Comparison of ENCODE assay signal across 8 cellular contexts in the genomic region with DNA sequence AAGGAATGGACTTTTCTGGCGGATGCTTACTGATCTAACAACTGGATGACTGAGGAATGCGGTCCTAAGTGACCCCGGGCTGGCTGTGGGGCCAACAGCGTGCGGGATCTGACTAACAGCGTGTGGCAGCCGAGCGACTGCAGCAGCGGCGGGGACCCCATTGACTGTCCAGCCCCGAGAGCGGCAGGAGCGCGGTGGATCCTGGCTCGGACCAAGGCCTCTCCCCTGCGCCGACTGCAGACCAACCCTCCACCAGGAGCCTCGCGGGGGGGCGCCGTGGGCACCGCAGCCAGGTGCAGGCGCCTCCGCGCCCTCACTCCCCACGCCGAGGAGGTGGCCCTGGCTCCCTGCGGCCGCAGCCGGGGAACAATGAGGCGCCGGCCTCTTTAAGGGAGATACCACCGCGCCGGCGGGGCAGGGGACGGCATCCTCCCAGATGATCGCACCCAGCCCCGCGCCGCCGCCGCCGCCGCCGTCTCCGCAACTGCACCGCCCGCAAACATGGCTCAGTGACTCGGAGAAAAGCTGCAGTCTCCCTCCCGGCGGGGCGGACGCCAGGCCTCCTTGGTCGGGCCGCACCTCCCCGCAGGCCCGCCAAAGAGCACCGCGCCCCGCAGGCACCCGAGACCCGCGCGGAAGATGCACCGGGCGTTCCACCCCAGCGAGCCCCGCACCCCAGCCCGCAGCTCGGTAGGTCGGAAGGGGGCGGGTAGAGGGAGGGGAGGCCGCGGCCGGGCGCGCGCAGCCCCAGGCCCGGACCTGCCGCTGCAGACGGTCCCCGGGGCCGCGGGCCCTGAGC. TPM values are rescaled to one million over a fixed set of nuclear protein-coding genes. Genes with fewer than 3 reads are reported as not detected.
DNase-seq lines count a peak whose midpoint lies in the region; ATAC-seq, FAIRE-seq and TF ChIP-seq lines count a peak whose summit lies in the region.

No MANE protein-coding gene starts in this region.

- DNase-seq in A673 (ENCODE audit: low spot score) (peak; percentile 82), NCI-H2227 treated with DMSO at 0.1 percent for 48 hours (lab: John Stamatoyannopoulos, UW) (peak; percentile 72), HepG2 (ENCODE audit: low spot score) (peak; percentile 48)
- peak; percentile 52 to 70 for DNase-seq in activated CD4-positive, alpha-beta T cell treated with anti-CD3 and anti-CD28 coated beads for 4 hours
- peak; percentile 74 for DNase-seq in stimulated activated CD4-positive, alpha-beta T cell treated with anti-CD3 and anti-CD28 coated beads, Interleukin-4, amount 100 ng/mL, for 1 hour

- no peaks in the 10 kb centered on the region for H4K20me1 ChIP-seq in HepG2 (ENCODE audit: insufficient read depth, low read length)

- H3K27me3 ChIP-seq in A673 (replicated peaks; ENCODE audit: insufficient read depth, low read depth, low read length, poor library complexity), result no peaks in the 10 kb centered on the region
- no peaks in the 10 kb centered on the region; a peak in 1 of 5 replicates for H3K27me3 ChIP-seq in HepG2 (ENCODE audit: control insufficient read depth in 1 of 2, insufficient read depth in 2 of 2, low read length in 2 of 2)

- FAIRE-seq in HepG2 (lab: Jason Lieb, UNC), result no peak

- H3K4me1 ChIP-seq in A673 (ENCODE audit: insufficient read depth, low read length, poor library complexity, severe bottlenecking), result peaks cover 9% of the 10 kb centered on the region
- H3K4me1 ChIP-seq in HepG2 (ENCODE audit: insufficient read depth, low read length), result peaks cover 32% of the 10 kb centered on the region

- ATAC-seq in HG03039 (IDR thresholded peaks at IDR 0.05; ENCODE audit: unreplicated experiment) (peak; percentile 32), HepG2 (peak; percentile 70)

- peak overlapping the region; percentile 91 for H3K9ac ChIP-seq in HepG2 (ENCODE audit: insufficient read depth, low read depth, low read length)

- H3K36me3 ChIP-seq in A673 (ENCODE audit: insufficient read depth, low read length, poor library complexity, severe bottlenecking) (peaks cover 21% of the 10 kb centered on the region), HepG2 (replicated peaks in 1 of 2; ENCODE audit: control insufficient read depth in 1 of 2, insufficient read depth in 2 of 2, low read length in 2 of 2) (peaks cover 4 to 16% of the 10 kb centered on the region in 2 experiments; a peak in 3 of 5 replicates)

- peak overlapping the region; percentile 94 for H3K4me2 ChIP-seq in HepG2 (ENCODE audit: low read depth, low read length)

- H3K79me2 ChIP-seq in HepG2 (ENCODE audit: insufficient read depth, low read length), result peaks cover 7% of the 10 kb centered on the region

- POLR2A ChIA-PET in A673 (lab: Charles Lee; ENCODE audit: low non-redundant PET), result no interaction called here
- POLR2A ChIA-PET in HepG2 (lab: Yijun Ruan, JAX), result interaction anchor here (1.0 to 2.3 kb wide), 2 partner anchors 59 kb away, joined by 3 to 8 read pairs; a partner anchor contains a TSS

- H2AFZ ChIP-seq in HepG2 (ENCODE audit: low read length), result no peak overlapping the region

- peak; percentile 55 for TF ChIP-seq RAD21 in HepG2 (CRISPR knock-in tag; IDR thresholded peaks at IDR 0.05)

- H3K9me3 ChIP-seq in A673 (ENCODE audit: low read depth, low read length, poor library complexity, severe bottlenecking) (no peaks in the 10 kb centered on the region), HepG2 (ENCODE audit: low read length) (no peaks in the 10 kb centered on the region)

- intact Hi-C loops in A673 (cut with micrococcal nuclease; ENCODE audit: unreplicated experiment) (no loop called here), HepG2 (cut with micrococcal nuclease; ENCODE audit: unreplicated experiment) (loop anchor here (5.0 kb wide), 2 partner anchors 51 to 74 kb away; no protein-coding TSS in a partner anchor)

- in situ Hi-C loops in HepG2 (cut with HindIII; ENCODE audit: extremely low pct_ligation_motif_present, low pct_unique_long_range_greater_than_20kb), result no loop called here

- CTCF ChIA-PET in A673 (lab: Charles Lee) (interaction anchor here (0.6 kb wide), 1 partner anchor 291 kb away, joined by 3 read pairs; a partner anchor contains a TSS), HepG2 (lab: Yijun Ruan, JAX; ENCODE audit: low intra/inter-chr PET ratio, low total read pairs) (no interaction called here)

- WGBS in HepG2 (ENCODE audit: low lambda C conversion rate), result 3% methylated on average over 4 of the region's 85 CpGs

- BruUV-seq in A673 (replicated peaks; lab: Mats Ljungman, UMichigan) (no TSS peak), HepG2 (replicated peaks; lab: Mats Ljungman, UMichigan) (no TSS peak)

- H3K27ac ChIP-seq in A673 (ENCODE audit: low read depth, low read length, poor library complexity, severe bottlenecking) (peak overlapping the region; percentile 97), cingulate gyrus (ENCODE audit: low read depth, low read length) (peak overlapping the region; percentile 90), HepG2 (ENCODE audit: extremely low read length, insufficient read depth, low read length) (peak overlapping the region; percentile 93)

- peak; percentile 58 for TF ChIP-seq POLR2A in GM18526 (IDR thresholded peaks at IDR 0.05; ENCODE audit: extremely low read depth, insufficient read length)
- peak; percentile 42 to 78; a peak in 3 of 4 replicates for TF ChIP-seq POLR2A in HepG2 (IDR thresholded peaks at IDR 0.05; ENCODE audit: insufficient read depth in 1 of 2, low read depth in 2 of 2, low read length in 2 of 2)

- TF ChIP-seq EP300 in HepG2 (IDR thresholded peaks at IDR 0.05; ENCODE audit: low read depth in 2 of 2, low read length in 2 of 2) (no peak), HepG2 (CRISPR knock-in tag; IDR thresholded peaks at IDR 0.05; ENCODE audit: borderline replicate concordance) (no peak)

- H3K4me3 ChIP-seq in A673 (ENCODE audit: low read depth, low read length, poor library complexity, severe bottlenecking), result peak overlapping the region; percentile 99
- peak overlapping the region; percentile 73 to 98 (median 83) for H3K4me3 ChIP-seq in HepG2 (replicated peaks in 1 of 3; ENCODE audit: insufficient read depth in 1 of 3, low read depth in 2 of 3, low read length in 3 of 3)

- TF ChIP-seq CTCF in A673 (conservative IDR thresholded peaks at IDR 0.05; ENCODE audit: low read depth, low read length), result no peak
- peak; percentile 29; the same call in 1 of the 2 replicates for TF ChIP-seq CTCF in HepG2 (CRISPR knock-in tag; IDR thresholded peaks at IDR 0.05)

RNA-seq across cellular contexts. Expression of a gene that starts 0.7 kb away (rescaled TPM):
- total RNA-seq in A673 (2021) (12.9 and 13.4 TPM in 2 replicates), HepG2 (2016; rRNA removed; fragmentation: Illumina TruSeq; extraction: Trizol) (4.6 and 5.8 TPM in 2 replicates)
- 0.51 and 0.53 TPM in 2 replicates for total RNA-seq in HepG2 (2016; cell fraction: cytosol; rRNA removed; fragmentation: Illumina TruSeq; extraction: Trizol; ENCODE audit: low read depth)
- 4.4 and 6.6 TPM in 2 replicates for total RNA-seq in HepG2 (2016; cell fraction: insoluble cytoplasmic fraction; rRNA removed; fragmentation: Illumina TruSeq; extraction: Trizol)
- total RNA-seq in HepG2 (2016; cell fraction: membrane; rRNA removed; fragmentation: Illumina TruSeq; extraction: Trizol), result 2.5 and 2.9 TPM in 2 replicates
- total RNA-seq in HepG2 (2016; cell fraction: nucleus; rRNA removed; fragmentation: Illumina TruSeq; extraction: Trizol), result 3.9 and 4.1 TPM in 2 replicates
- polyA plus RNA-seq in HepG2 (2011; rRNA removed), result 1.2 and 1.9 TPM in 2 replicates
- 0.83 and 1.0 TPM in 2 replicates for polyA plus RNA-seq in HepG2 (2011; cell fraction: cytosol; rRNA removed)
- 1.3 and 1.5 TPM in 2 replicates for polyA plus RNA-seq in HepG2 (2011; cell fraction: nucleus; rRNA removed)
- 1.7 and 2.7 TPM in 2 replicates for polyA plus RNA-seq in HepG2 (2012)
- 0.14 and 0.24 TPM in 2 replicates for polyA plus RNA-seq in HepG2 (2016; cell fraction: cytosol; fragmentation: Illumina TruSeq; extraction: Trizol; ENCODE audit: low read depth)
- polyA plus RNA-seq in HepG2 (2016; cell fraction: insoluble cytoplasmic fraction; fragmentation: Illumina TruSeq; extraction: Trizol; ENCODE audit: low read depth), result 3.9 and 4.2 TPM in 2 replicates
- 0.95 and 0.99 TPM in 2 replicates for polyA plus RNA-seq in HepG2 (2016; cell fraction: membrane; fragmentation: Illumina TruSeq; extraction: Trizol; ENCODE audit: low read depth)
- 5.3 and 5.7 TPM in 2 replicates for polyA plus RNA-seq in HepG2 (2016; cell fraction: nucleus; fragmentation: Illumina TruSeq; extraction: Trizol; ENCODE audit: insufficient read depth, low read depth)
- polyA minus RNA-seq in HepG2 (2011; rRNA and poly(A)+ RNA removed; ENCODE audit: low replicate concordance), result 0.96 and 5.8 TPM in 2 replicates
- polyA minus RNA-seq in HepG2 (2011; cell fraction: cytosol; rRNA and poly(A)+ RNA removed), result 1.9 and 2.7 TPM in 2 replicates
- polyA minus RNA-seq in HepG2 (2011; cell fraction: nucleus; rRNA and poly(A)+ RNA removed), result 4.1 and 5.1 TPM in 2 replicates

RNA-seq across cellular contexts. Expression of a gene that starts 43.5 kb away (rescaled TPM):
- total RNA-seq in A673 (2021) (not detected in 2 replicates), HepG2 (2016; rRNA removed; fragmentation: Illumina TruSeq; extraction: Trizol) (not detected in 2 replicates)
- total RNA-seq in HepG2 (2016; cell fraction: cytosol; rRNA removed; fragmentation: Illumina TruSeq; extraction: Trizol; ENCODE audit: low read depth), result not detected in 2 replicates
- total RNA-seq in HepG2 (2016; cell fraction: insoluble cytoplasmic fraction; rRNA removed; fragmentation: Illumina TruSeq; extraction: Trizol), result not detected in 2 replicates
- not detected in 2 replicates for total RNA-seq in HepG2 (2016; cell fraction: membrane; rRNA removed; fragmentation: Illumina TruSeq; extraction: Trizol)
- total RNA-seq in HepG2 (2016; cell fraction: nucleus; rRNA removed; fragmentation: Illumina TruSeq; extraction: Trizol), result not detected in 2 replicates
- not detected in 2 replicates for polyA plus RNA-seq in HepG2 (2011; rRNA removed)
- not detected in 2 replicates for polyA plus RNA-seq in HepG2 (2011; cell fraction: cytosol; rRNA removed)
- polyA plus RNA-seq in HepG2 (2011; cell fraction: nucleus; rRNA removed), result not detected in 2 replicates
- not detected in 2 replicates for polyA plus RNA-seq in HepG2 (2012)
- polyA plus RNA-seq in HepG2 (2016; cell fraction: cytosol; fragmentation: Illumina TruSeq; extraction: Trizol; ENCODE audit: low read depth), result not detected in 2 replicates
- polyA plus RNA-seq in HepG2 (2016; cell fraction: insoluble cytoplasmic fraction; fragmentation: Illumina TruSeq; extraction: Trizol; ENCODE audit: low read depth), result not detected in 2 replicates
- polyA plus RNA-seq in HepG2 (2016; cell fraction: membrane; fragmentation: Illumina TruSeq; extraction: Trizol; ENCODE audit: low read depth), result not detected in 2 replicates
- polyA plus RNA-seq in HepG2 (2016; cell fraction: nucleus; fragmentation: Illumina TruSeq; extraction: Trizol; ENCODE audit: insufficient read depth, low read depth), result not detected in 2 replicates
- not detected in 2 replicates for polyA minus RNA-seq in HepG2 (2011; rRNA and poly(A)+ RNA removed; ENCODE audit: low replicate concordance)
- not detected in 2 replicates for polyA minus RNA-seq in HepG2 (2011; cell fraction: cytosol; rRNA and poly(A)+ RNA removed)
- not detected in 2 replicates for polyA minus RNA-seq in HepG2 (2011; cell fraction: nucleus; rRNA and poly(A)+ RNA removed)

RNA-seq across cellular contexts. Expression of a gene that starts 47.9 kb away (rescaled TPM):
- total RNA-seq in A673 (2021) (0.64 and 0.85 TPM in 2 replicates), HepG2 (2016; rRNA removed; fragmentation: Illumina TruSeq; extraction: Trizol) (not detected in 2 replicates)
- not detected in 2 replicates for total RNA-seq in HepG2 (2016; cell fraction: cytosol; rRNA removed; fragmentation: Illumina TruSeq; extraction: Trizol; ENCODE audit: low read depth)
- not detected in 2 replicates for total RNA-seq in HepG2 (2016; cell fraction: insoluble cytoplasmic fraction; rRNA removed; fragmentation: Illumina TruSeq; extraction: Trizol)
- total RNA-seq in HepG2 (2016; cell fraction: membrane; rRNA removed; fragmentation: Illumina TruSeq; extraction: Trizol), result not detected in 2 replicates
- not detected in 2 replicates for total RNA-seq in HepG2 (2016; cell fraction: nucleus; rRNA removed; fragmentation: Illumina TruSeq; extraction: Trizol)
- polyA plus RNA-seq in HepG2 (2011; rRNA removed), result not detected in 2 replicates
- not detected in 2 replicates for polyA plus RNA-seq in HepG2 (2011; cell fraction: cytosol; rRNA removed)
- polyA plus RNA-seq in HepG2 (2011; cell fraction: nucleus; rRNA removed), result not detected in 2 replicates
- not detected in 2 replicates for polyA plus RNA-seq in HepG2 (2012)
- polyA plus RNA-seq in HepG2 (2016; cell fraction: cytosol; fragmentation: Illumina TruSeq; extraction: Trizol; ENCODE audit: low read depth), result not detected in 2 replicates
- polyA plus RNA-seq in HepG2 (2016; cell fraction: insoluble cytoplasmic fraction; fragmentation: Illumina TruSeq; extraction: Trizol; ENCODE audit: low read depth), result not detected in 2 replicates
- polyA plus RNA-seq in HepG2 (2016; cell fraction: membrane; fragmentation: Illumina TruSeq; extraction: Trizol; ENCODE audit: low read depth), result not detected in 2 replicates
- polyA plus RNA-seq in HepG2 (2016; cell fraction: nucleus; fragmentation: Illumina TruSeq; extraction: Trizol; ENCODE audit: insufficient read depth, low read depth), result not detected in 2 replicates
- 0.07 TPM in 1 of 2 replicates, not detected in the other for polyA minus RNA-seq in HepG2 (2011; rRNA and poly(A)+ RNA removed; ENCODE audit: low replicate concordance)
- polyA minus RNA-seq in HepG2 (2011; cell fraction: cytosol; rRNA and poly(A)+ RNA removed), result not detected in 2 replicates
- 0.13 and 0.25 TPM in 2 replicates for polyA minus RNA-seq in HepG2 (2011; cell fraction: nucleus; rRNA and poly(A)+ RNA removed)

RNA-seq across cellular contexts. Expression of a gene that starts 57.8 kb away (rescaled TPM):
- total RNA-seq in A673 (2021), result not detected in 2 replicates
- not detected in 2 replicates for total RNA-seq in HepG2 (2016; rRNA removed; fragmentation: Illumina TruSeq; extraction: Trizol)
- not detected in 2 replicates for total RNA-seq in HepG2 (2016; cell fraction: cytosol; rRNA removed; fragmentation: Illumina TruSeq; extraction: Trizol; ENCODE audit: low read depth)
- total RNA-seq in HepG2 (2016; cell fraction: insoluble cytoplasmic fraction; rRNA removed; fragmentation: Illumina TruSeq; extraction: Trizol), result not detected in 2 replicates
- not detected in 2 replicates for total RNA-seq in HepG2 (2016; cell fraction: membrane; rRNA removed; fragmentation: Illumina TruSeq; extraction: Trizol)
- total RNA-seq in HepG2 (2016; cell fraction: nucleus; rRNA removed; fragmentation: Illumina TruSeq; extraction: Trizol), result not detected in 2 replicates
- not detected in 2 replicates for polyA plus RNA-seq in HepG2 (2011; rRNA removed)
- not detected in 2 replicates for polyA plus RNA-seq in HepG2 (2011; cell fraction: cytosol; rRNA removed)
- not detected in 2 replicates for polyA plus RNA-seq in HepG2 (2011; cell fraction: nucleus; rRNA removed)
- polyA plus RNA-seq in HepG2 (2012), result not detected in 2 replicates
- polyA plus RNA-seq in HepG2 (2016; cell fraction: cytosol; fragmentation: Illumina TruSeq; extraction: Trizol; ENCODE audit: low read depth), result not detected in 2 replicates
- not detected in 2 replicates for polyA plus RNA-seq in HepG2 (2016; cell fraction: insoluble cytoplasmic fraction; fragmentation: Illumina TruSeq; extraction: Trizol; ENCODE audit: low read depth)
- not detected in 2 replicates for polyA plus RNA-seq in HepG2 (2016; cell fraction: membrane; fragmentation: Illumina TruSeq; extraction: Trizol; ENCODE audit: low read depth)
- not detected in 2 replicates for polyA plus RNA-seq in HepG2 (2016; cell fraction: nucleus; fragmentation: Illumina TruSeq; extraction: Trizol; ENCODE audit: insufficient read depth, low read depth)
- polyA minus RNA-seq in HepG2 (2011; rRNA and poly(A)+ RNA removed; ENCODE audit: low replicate concordance), result not detected in 2 replicates
- not detected in 2 replicates for polyA minus RNA-seq in HepG2 (2011; cell fraction: cytosol; rRNA and poly(A)+ RNA removed)
- polyA minus RNA-seq in HepG2 (2011; cell fraction: nucleus; rRNA and poly(A)+ RNA removed), result not detected in 2 replicates

RNA-seq across cellular contexts. Expression of a gene that starts 58.8 kb away (rescaled TPM):
- total RNA-seq in A673 (2021) (61.9 and 62.3 TPM in 2 replicates), HepG2 (2016; rRNA removed; fragmentation: Illumina TruSeq; extraction: Trizol) (55.8 and 59.3 TPM in 2 replicates)
- 52.2 and 57.2 TPM in 2 replicates for total RNA-seq in HepG2 (2016; cell fraction: cytosol; rRNA removed; fragmentation: Illumina TruSeq; extraction: Trizol; ENCODE audit: low read depth)
- total RNA-seq in HepG2 (2016; cell fraction: insoluble cytoplasmic fraction; rRNA removed; fragmentation: Illumina TruSeq; extraction: Trizol), result 56.8 and 58.5 TPM in 2 replicates
- 56.1 and 57.7 TPM in 2 replicates for total RNA-seq in HepG2 (2016; cell fraction: membrane; rRNA removed; fragmentation: Illumina TruSeq; extraction: Trizol)
- total RNA-seq in HepG2 (2016; cell fraction: nucleus; rRNA removed; fragmentation: Illumina TruSeq; extraction: Trizol), result 17.8 and 21.4 TPM in 2 replicates
- polyA plus RNA-seq in HepG2 (2011; rRNA removed), result 37.3 and 43.0 TPM in 2 replicates
- 48.9 and 77.5 TPM in 2 replicates for polyA plus RNA-seq in HepG2 (2011; cell fraction: cytosol; rRNA removed)
- polyA plus RNA-seq in HepG2 (2011; cell fraction: nucleus; rRNA removed), result 42.4 and 44.7 TPM in 2 replicates
- polyA plus RNA-seq in HepG2 (2012), result 23.3 and 41.2 TPM in 2 replicates
- polyA plus RNA-seq in HepG2 (2016; cell fraction: cytosol; fragmentation: Illumina TruSeq; extraction: Trizol; ENCODE audit: low read depth), result 60.3 and 61.5 TPM in 2 replicates
- polyA plus RNA-seq in HepG2 (2016; cell fraction: insoluble cytoplasmic fraction; fragmentation: Illumina TruSeq; extraction: Trizol; ENCODE audit: low read depth), result 63.8 and 68.9 TPM in 2 replicates
- 57.3 and 58.6 TPM in 2 replicates for polyA plus RNA-seq in HepG2 (2016; cell fraction: membrane; fragmentation: Illumina TruSeq; extraction: Trizol; ENCODE audit: low read depth)
- 41.8 and 47.8 TPM in 2 replicates for polyA plus RNA-seq in HepG2 (2016; cell fraction: nucleus; fragmentation: Illumina TruSeq; extraction: Trizol; ENCODE audit: insufficient read depth, low read depth)
- polyA minus RNA-seq in HepG2 (2011; rRNA and poly(A)+ RNA removed; ENCODE audit: low replicate concordance), result 17.7 and 18.6 TPM in 2 replicates
- 12.2 and 17.8 TPM in 2 replicates for polyA minus RNA-seq in HepG2 (2011; cell fraction: cytosol; rRNA and poly(A)+ RNA removed)
- polyA minus RNA-seq in HepG2 (2011; cell fraction: nucleus; rRNA and poly(A)+ RNA removed), result 8.8 and 10.2 TPM in 2 replicates

Comparison
In these comparisons a context has a peak if more than half of its experiments do, and no peak if none do; other contexts are left out.
1. Peak in every context shown above with its lines: DNase-seq, ATAC-seq, H3K4me3 ChIP-seq and H3K27ac ChIP-seq.